Comparison of ENCODE assay signal across 27 cellular contexts in the genomic region with DNA sequence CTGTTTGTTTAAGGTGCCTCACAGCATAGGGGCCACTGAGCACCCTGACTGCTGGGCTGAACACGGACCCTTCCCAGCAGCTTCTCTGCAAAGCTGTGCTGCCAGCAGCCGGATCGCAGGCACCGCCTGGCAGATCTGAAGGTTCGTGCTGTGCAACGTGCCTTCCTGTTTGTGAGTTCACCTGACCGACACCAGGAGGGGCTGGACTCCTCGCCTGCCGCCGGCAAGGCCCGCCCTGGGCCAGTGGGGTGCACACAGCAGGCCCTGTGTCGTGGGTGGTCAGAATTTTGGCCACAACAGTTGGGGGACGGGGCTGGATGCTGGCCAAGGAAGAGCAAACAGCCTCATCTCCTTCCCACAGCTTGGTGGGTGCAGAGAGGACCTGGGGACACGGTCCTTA. TPM values are rescaled to one million over a fixed set of nuclear protein-coding genes. Genes with fewer than 3 reads are reported as not detected.
"Had no signal": no experiment of that assay in that cellular context is flagged by ENCODE, and none has a peak within 500 bp of the region (broad histone marks: within the 10 kb centered on the region; RNA-seq: fewer than 3 reads in every experiment).

No MANE protein-coding gene starts in this region.

- H3K27me3 ChIP-seq: dorsolateral prefrontal cortex, heart right ventricle, right atrium auricular region, sigmoid colon, testis, transverse colon had no signal

- H3K27ac Mint-ChIP-seq: stimulated activated naive B cell treated with anti-CD40 and anti-IgM and Interleukin-4, amounts not matched to agents 10 μg/mL and 1 μg/mL and 100 μg/mL, for 72 hours had no signal

- FAIRE-seq: frontal cortex had no signal

- H3K9me3 Mint-ChIP-seq: naive thymus-derived CD8-positive, alpha-beta T cell; stimulated activated naive B cell treated with anti-CD40 and anti-IgM and Interleukin-4, amounts not matched to agents 10 μg/mL and 1 μg/mL and 100 μg/mL, for 72 hours; stimulated activated naive CD8-positive, alpha-beta T cell treated with anti-CD3 and anti-CD28 coated beads, Interleukin-15, amount 100 ng/mL, for 72 hours had no signal

- H3K36me3 ChIP-seq: transverse colon had no signal

- ATAC-seq: heart right ventricle; left lobe of liver; mucosa of descending colon; naive thymus-derived CD8-positive, alpha-beta T cell; stimulated activated naive B cell treated with anti-CD40 and anti-IgM and Interleukin-4, amounts not matched to agents 10 μg/mL and 1 μg/mL and 100 μg/mL, for 72 hours; stimulated activated naive CD8-positive, alpha-beta T cell treated with anti-CD3 and anti-CD28 coated beads, Interleukin-15, amount 100 ng/mL, for 72 hours had no signal

- H3K9me3 ChIP-seq: heart right ventricle, mucosa of descending colon, right atrium auricular region, sigmoid colon, testis, transverse colon had no signal

- DNase-seq: cortex of kidney; effector CD8-positive, alpha-beta T cell; heart right ventricle; hypothalamus; islet precursor cell; mammary epithelial cell; mucosa of descending colon; naive thymus-derived CD8-positive, alpha-beta T cell; posterior cingulate gyrus; sigmoid colon; stimulated activated CD4-positive, alpha-beta T cell treated with anti-CD3 and anti-CD28 coated beads, Interleukin-2, amount 100 ng/mL, for 24 hours; stimulated activated CD4-positive, alpha-beta T cell treated with anti-CD3 and anti-CD28 coated beads, Interleukin-4, amount 100 ng/mL, for 4 hours; stimulated activated naive B cell treated with anti-CD40 and anti-IgM and Interleukin-4, amounts not matched to agents 10 μg/mL and 1 μg/mL and 100 μg/mL, for 72 hours; stimulated activated naive CD8-positive, alpha-beta T cell treated with anti-CD3 and anti-CD28 coated beads, Interleukin-15, amount 100 ng/mL, for 72 hours; testis; transverse colon had no signal

- H3K27ac ChIP-seq: heart right ventricle, right atrium auricular region, sigmoid colon, skin epidermis, testis, transverse colon had no signal

- H3K4me3 ChIP-seq: dorsolateral prefrontal cortex, heart right ventricle, mucosa of descending colon, right atrium auricular region, sigmoid colon, skin epidermis, testis, transverse colon had no signal

- H3K4me3 Mint-ChIP-seq: naive thymus-derived CD8-positive, alpha-beta T cell; stimulated activated naive CD8-positive, alpha-beta T cell treated with anti-CD3 and anti-CD28 coated beads, Interleukin-15, amount 100 ng/mL, for 72 hours had no signal

- H3K27me3 Mint-ChIP-seq: naive thymus-derived CD8-positive, alpha-beta T cell; stimulated activated naive CD8-positive, alpha-beta T cell treated with anti-CD3 and anti-CD28 coated beads, Interleukin-15, amount 100 ng/mL, for 72 hours had no signal

RNA-seq across cellular contexts. Expression of a gene that starts 12.6 kb away (rescaled TPM):
- total RNA-seq: fibroblast of lung; frontal cortex; glomerular endothelial cell; heart right ventricle; mammary epithelial cell; naive thymus-derived CD8-positive, alpha-beta T cell; osteocyte; pulmonary artery endothelial cell; right atrium auricular region; subcutaneous adipose tissue had no signal
- polyA plus RNA-seq: fibroblast of lung; heart right ventricle; mammary epithelial cell; naive thymus-derived CD8-positive, alpha-beta T cell; neural cell had no signal

RNA-seq across cellular contexts. Expression of a gene that starts 48.8 kb away (rescaled TPM):
- polyA plus RNA-seq: neural cell had no signal
